In the genomic region with DNA sequence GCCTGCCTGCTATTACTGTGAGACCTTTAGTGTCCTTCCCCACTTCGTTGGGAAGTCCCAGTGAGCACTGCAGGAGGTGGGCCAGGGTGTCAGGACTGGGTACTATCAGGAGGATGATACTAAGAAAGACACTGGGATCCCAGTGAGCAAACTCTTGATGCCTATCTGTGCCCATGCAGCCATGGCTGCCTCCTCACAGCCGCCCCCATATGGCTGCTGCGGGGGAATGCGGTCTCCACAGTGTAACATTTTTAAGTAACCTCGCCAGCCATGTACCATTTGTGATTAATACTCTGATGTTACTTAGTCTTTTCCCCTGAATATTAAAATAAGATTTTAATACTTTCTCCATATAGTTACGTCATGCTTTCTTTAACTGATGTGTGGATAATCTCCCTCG, we compare ENCODE assay signal across 21 cellular contexts.
DNase-seq lines count a peak whose midpoint lies in the region; FAIRE-seq and TF ChIP-seq lines count a peak whose summit lies in the region.
"Had no signal": no experiment of that assay in that cellular context is flagged by ENCODE, and none has a peak within 500 bp of the region (broad histone marks: within the 10 kb centered on the region; RNA-seq: fewer than 3 reads in every experiment).

No MANE protein-coding gene starts in this region.

- H3K9me3 Mint-ChIP-seq in chondrocyte (ENCODE audit: low read depth) (no peaks in the 10 kb centered on the region), type B pancreatic cell (no peaks in the 10 kb centered on the region)

- H3K4me1 Mint-ChIP-seq in chondrocyte (ENCODE audit: low read depth) (no peaks in the 10 kb centered on the region), type B pancreatic cell (ENCODE audit: unreplicated experiment) (no peaks in the 10 kb centered on the region)
- H3K4me1 Mint-ChIP-seq: naive B cell had no signal

- H3K27ac Mint-ChIP-seq in chondrocyte (ENCODE audit: unreplicated experiment) (no peak overlapping the region), type B pancreatic cell (no peak overlapping the region)

- no peak overlapping the region for H3K9ac ChIP-seq in MM.1S (ENCODE audit: low read length)

- TF ChIP-seq CTCF in chondrocyte (IDR thresholded peaks at IDR 0.05) (peak; percentile 15), type B pancreatic cell (conservative IDR thresholded peaks at IDR 0.05) (peak; percentile 30), MM.1S (IDR thresholded peaks at IDR 0.05; ENCODE audit: low read length) (no peak), D721Med (IDR thresholded peaks at IDR 0.05; ENCODE audit: insufficient read depth, missing control alignments) (no peak)

- H3F3A ChIP-seq in MM.1S (ENCODE audit: insufficient read depth, low read length) = no peaks in the 10 kb centered on the region

- no peaks in the 10 kb centered on the region for H4K20me1 ChIP-seq in MM.1S (ENCODE audit: insufficient read depth, low read length)

- no peak overlapping the region for H3K4me2 ChIP-seq in MM.1S (ENCODE audit: low read depth, low read length)
- H3K4me2 ChIP-seq: A549 had no signal

- H3K4me3 Mint-ChIP-seq in chondrocyte (ENCODE audit: unreplicated experiment) (no peak overlapping the region), type B pancreatic cell (no peak overlapping the region)
- H3K4me3 Mint-ChIP-seq: naive B cell had no signal

- no peaks in the 10 kb centered on the region for H3K36me3 ChIP-seq in MM.1S (replicated peaks; ENCODE audit: insufficient read depth, low read length)
- H3K36me3 ChIP-seq: Peyer's patch had no signal

- H3K27ac ChIP-seq in MM.1S (ENCODE audit: low read length) = no peak overlapping the region
- H3K27ac ChIP-seq: A549, Peyer's patch, testis had no signal

- H3K27me3 ChIP-seq in MM.1S (replicated peaks; ENCODE audit: insufficient read depth, low read length) = no peaks in the 10 kb centered on the region
- H3K27me3 ChIP-seq: Peyer's patch, testis had no signal

- FAIRE-seq in D721Med (lab: Jason Lieb, UNC) = no peak
- FAIRE-seq: A549 had no signal

- no peaks in the 10 kb centered on the region for H3K79me2 ChIP-seq in MM.1S (ENCODE audit: low read length)

- H3K36me3 Mint-ChIP-seq in chondrocyte (ENCODE audit: low read depth) = no peaks in the 10 kb centered on the region
- peaks cover 3% of the 10 kb centered on the region for H3K36me3 Mint-ChIP-seq in type B pancreatic cell
- H3K36me3 Mint-ChIP-seq: naive B cell had no signal

- H3K4me1 ChIP-seq in MM.1S (ENCODE audit: low read length) = no peaks in the 10 kb centered on the region
- H3K4me1 ChIP-seq: A549, Peyer's patch, testis had no signal

- no peaks in the 10 kb centered on the region for H3K9me3 ChIP-seq in MM.1S (replicated peaks; ENCODE audit: insufficient read depth, low read length)
- H3K9me3 ChIP-seq: Peyer's patch, testis had no signal

- H3K27me3 Mint-ChIP-seq in chondrocyte (ENCODE audit: low read depth) = peaks cover 31% of the 10 kb centered on the region
- H3K27me3 Mint-ChIP-seq in type B pancreatic cell = peaks cover 11% of the 10 kb centered on the region

- DNase-seq in NCI-H82 (lab: John Stamatoyannopoulos, UW) = peak; percentile 9
- no peak for DNase-seq in NCI-H82 treated with DMSO at 0.1 percent for 48 hours (lab: John Stamatoyannopoulos, UW; ENCODE audit: unreplicated experiment)
- peak; percentile 24 for DNase-seq in NCI-H69 (lab: John Stamatoyannopoulos, UW)
- DNase-seq in chondrocyte (ENCODE audit: low spot score) = no peak
- DNase-seq in type B pancreatic cell (ENCODE audit: extremely low spot score, unreplicated experiment) = no peak
- DNase-seq in MM.1S = no peak
- DNase-seq in D721Med (ENCODE audit: insufficient read length, low spot score) = no peak
- DNase-seq in NCI-H128 (lab: John Stamatoyannopoulos, UW; ENCODE audit: unreplicated experiment) = no peak
- DNase-seq: activated CD4-positive, alpha-beta T cell treated with anti-CD3 and anti-CD28 coated beads for 48 hours; C1 segment of cervical spinal cord; DMS53; GOT3; MV-4-11; naive B cell; NCI-H2081 treated with DMSO at 0.1 percent for 48 hours; NCI-H524 treated with DMSO at 0.1 percent for 48 hours; Peyer's patch; stimulated activated CD4-positive, alpha-beta T cell treated with anti-CD3 and anti-CD28 coated beads, Interleukin-4, amount 100 ng/mL, for 1 hour; testis had no signal

- no peak overlapping the region for H2AFZ ChIP-seq in MM.1S (ENCODE audit: low read length)

- no peak overlapping the region for H3K4me3 ChIP-seq in MM.1S (ENCODE audit: low read length)
- H3K4me3 ChIP-seq: A549, lung, Peyer's patch, testis had no signal

- H3K9me2 ChIP-seq in MM.1S (replicated peaks; ENCODE audit: insufficient read depth, low read length) = no peaks in the 10 kb centered on the region

Comparison
In these comparisons a context has a peak if more than half of its experiments do, and no peak if none do; other contexts are left out.
1. DNase-seq: peak in NCI-H82 (single experiment) and NCI-H69 (single experiment); none in NCI-H82 treated with DMSO at 0.1 percent for 48 hours (single experiment), chondrocyte (single experiment), type B pancreatic cell (single experiment), MM.1S (single experiment), D721Med (single experiment) and NCI-H128 (single experiment).
2. CTCF ChIP-seq: peak in chondrocyte (single experiment) and type B pancreatic cell (single experiment); none in MM.1S (single experiment) and D721Med (single experiment).